Comparison of ENCODE assay signal across 18 cellular contexts in genomic region chr7:92576296-92576695, GRCh38. TPM values are rescaled to one million over a fixed set of nuclear protein-coding genes. Genes with fewer than 3 reads are reported as not detected.
A peak's percentile ranks its signal among the peaks of the same experiment; 100 is the strongest.
DNase-seq lines count a peak whose midpoint lies in the region; ATAC-seq, FAIRE-seq and TF ChIP-seq lines count a peak whose summit lies in the region.
"Had no signal": no experiment of that assay in that cellular context is flagged by ENCODE, and none has a peak within 500 bp of the region (broad histone marks: within the 10 kb centered on the region; RNA-seq: fewer than 3 reads in every experiment).

No MANE protein-coding gene starts in this region.

- H3K27ac ChIP-seq in CD8-positive, alpha-beta T cell (ENCODE audit: low read depth, low read length) = no peak overlapping the region
- H3K27ac ChIP-seq: C4-2B had no signal

- no peaks in the 10 kb centered on the region for H3K9me3 ChIP-seq in CD8-positive, alpha-beta T cell (ENCODE audit: low read length)

- CTCF ChIA-PET in activated CD8-positive, alpha-beta T cell treated with anti-CD3 and anti-CD28 coated beads, Interleukin-2, amount 10 ng/mL, durations not matched to agents 7 days and 5 days (lab: Charles Lee) = interaction anchor here (0.9 to 1.0 kb wide), 2 partner anchors 14 to 16 kb away, joined by 3 read pairs; partner anchors contain the start of gene FAM133B
- CTCF ChIA-PET in activated CD8-positive, alpha-beta T cell treated with anti-CD3 and anti-CD28 coated beads for 36 hours (lab: Charles Lee) = no interaction called here
- CTCF ChIA-PET in CD8-positive, alpha-beta T cell (lab: Charles Lee) = no interaction called here

- peaks cover 43% of the 10 kb centered on the region for H3K36me3 ChIP-seq in CD8-positive, alpha-beta T cell (ENCODE audit: insufficient read depth, low read length)

- peaks cover 3% of the 10 kb centered on the region for H3K4me1 Mint-ChIP-seq in activated CD8-positive, alpha-beta T cell treated with anti-CD3 and anti-CD28 coated beads, Interleukin-2, amount 10 ng/mL, durations not matched to agents 7 days and 5 days (ENCODE audit: low read depth)
- H3K4me1 Mint-ChIP-seq in activated CD8-positive, alpha-beta T cell treated with anti-CD3 and anti-CD28 coated beads for 36 hours (ENCODE audit: low read depth) = peaks cover 4% of the 10 kb centered on the region
- H3K4me1 Mint-ChIP-seq in CD8-positive, alpha-beta T cell (ENCODE audit: low read depth) = peaks cover 17% of the 10 kb centered on the region
- H3K4me1 Mint-ChIP-seq: GM23338 had no signal

- H3K27me3 ChIP-seq in CD8-positive, alpha-beta T cell (ENCODE audit: insufficient read depth, low read length) = no peaks in the 10 kb centered on the region

- H3K27me3 Mint-ChIP-seq in activated CD8-positive, alpha-beta T cell treated with anti-CD3 and anti-CD28 coated beads, Interleukin-2, amount 10 ng/mL, durations not matched to agents 7 days and 5 days (ENCODE audit: low read depth) = no peaks in the 10 kb centered on the region
- no peaks in the 10 kb centered on the region for H3K27me3 Mint-ChIP-seq in activated CD8-positive, alpha-beta T cell treated with anti-CD3 and anti-CD28 coated beads for 36 hours
- no peaks in the 10 kb centered on the region for H3K27me3 Mint-ChIP-seq in CD8-positive, alpha-beta T cell (ENCODE audit: low read depth)
- H3K27me3 Mint-ChIP-seq: CD4-positive, alpha-beta T cell; IgD-negative memory B cell had no signal

- no peak for TF ChIP-seq POLR2A in H54 (IDR thresholded peaks at IDR 0.05; ENCODE audit: low read depth, low read length)

- no peaks in the 10 kb centered on the region for H3K4me1 ChIP-seq in CD8-positive, alpha-beta T cell (ENCODE audit: insufficient read depth, low read length)

- intact Hi-C loops in activated CD8-positive, alpha-beta T cell treated with anti-CD3 and anti-CD28 coated beads for 36 hours (cut with micrococcal nuclease) = no loop called here
- intact Hi-C loops in CD8-positive, alpha-beta T cell (cut with DNase I, micrococcal nuclease) = no loop called here

- no peak for DNase-seq in activated CD8-positive, alpha-beta T cell treated with anti-CD3 and anti-CD28 coated beads, Interleukin-2, amount 10 ng/mL, durations not matched to agents 7 days and 5 days
- DNase-seq in activated CD8-positive, alpha-beta T cell treated with anti-CD3 and anti-CD28 coated beads for 36 hours = no peak
- DNase-seq in CD8-positive, alpha-beta T cell = no peak
- DNase-seq in H54 (ENCODE audit: insufficient read length, low spot score) (no peak), NCI-H82 treated with DMSO at 0.1 percent for 48 hours (lab: John Stamatoyannopoulos, UW; ENCODE audit: unreplicated experiment) (peak; percentile 35), pons (ENCODE audit: low spot score) (no peak), germinal center (ENCODE audit: low spot score) (no peak), AML-193 (lab: John Stamatoyannopoulos, UW) (no peak)
- DNase-seq: 8988T; ACHN; CD4-positive, alpha-beta T cell; H7; KBM-7 had no signal

- ATAC-seq in activated CD8-positive, alpha-beta T cell treated with anti-CD3 and anti-CD28 coated beads, Interleukin-2, amount 10 ng/mL, durations not matched to agents 7 days and 5 days = no peak
- ATAC-seq in activated CD8-positive, alpha-beta T cell treated with anti-CD3 and anti-CD28 coated beads for 36 hours = no peak
- ATAC-seq in CD8-positive, alpha-beta T cell = no peak
- ATAC-seq: GM23338, HCT116, HepG2 had no signal

- no peak for TF ChIP-seq CTCF in activated CD8-positive, alpha-beta T cell treated with anti-CD3 and anti-CD28 coated beads for 36 hours (IDR thresholded peaks at IDR 0.05)
- no peak for TF ChIP-seq CTCF in CD8-positive, alpha-beta T cell (IDR thresholded peaks at IDR 0.05)

- no peak overlapping the region for H3K4me3 ChIP-seq in CD8-positive, alpha-beta T cell (ENCODE audit: low read depth, low read length)
- H3K4me3 ChIP-seq: GM23338 had no signal

- peaks cover 46% of the 10 kb centered on the region for H3K36me3 Mint-ChIP-seq in activated CD8-positive, alpha-beta T cell treated with anti-CD3 and anti-CD28 coated beads, Interleukin-2, amount 10 ng/mL, durations not matched to agents 7 days and 5 days (ENCODE audit: low read depth)
- peaks cover 48% of the 10 kb centered on the region for H3K36me3 Mint-ChIP-seq in activated CD8-positive, alpha-beta T cell treated with anti-CD3 and anti-CD28 coated beads for 36 hours (ENCODE audit: low read depth)
- H3K36me3 Mint-ChIP-seq in CD8-positive, alpha-beta T cell = peaks cover 75% of the 10 kb centered on the region

- no peaks in the 10 kb centered on the region for H3K9me3 Mint-ChIP-seq in activated CD8-positive, alpha-beta T cell treated with anti-CD3 and anti-CD28 coated beads, Interleukin-2, amount 10 ng/mL, durations not matched to agents 7 days and 5 days (ENCODE audit: insufficient read depth)
- H3K9me3 Mint-ChIP-seq in activated CD8-positive, alpha-beta T cell treated with anti-CD3 and anti-CD28 coated beads for 36 hours = no peaks in the 10 kb centered on the region
- no peaks in the 10 kb centered on the region for H3K9me3 Mint-ChIP-seq in CD8-positive, alpha-beta T cell
- H3K9me3 Mint-ChIP-seq: CD4-positive, alpha-beta T cell; GM23338; IgD-negative memory B cell had no signal

- H3K27ac Mint-ChIP-seq in activated CD8-positive, alpha-beta T cell treated with anti-CD3 and anti-CD28 coated beads, Interleukin-2, amount 10 ng/mL, durations not matched to agents 7 days and 5 days = peak overlapping the region; percentile 44
- no peak overlapping the region for H3K27ac Mint-ChIP-seq in activated CD8-positive, alpha-beta T cell treated with anti-CD3 and anti-CD28 coated beads for 36 hours
- peak overlapping the region; percentile 22 for H3K27ac Mint-ChIP-seq in CD8-positive, alpha-beta T cell
- H3K27ac Mint-ChIP-seq: CD4-positive, alpha-beta T cell; GM23338; IgD-negative memory B cell had no signal

- POLR2A ChIA-PET in activated CD8-positive, alpha-beta T cell treated with anti-CD3 and anti-CD28 coated beads, Interleukin-2, amount 10 ng/mL, durations not matched to agents 7 days and 5 days (lab: Charles Lee) = interaction anchor here (0.9 kb wide), 1 partner anchor 14 kb away, joined by 3 read pairs; the partner anchor contains the start of gene FAM133B
- POLR2A ChIA-PET in activated CD8-positive, alpha-beta T cell treated with anti-CD3 and anti-CD28 coated beads for 36 hours (lab: Charles Lee) = interaction anchor here (2.0 kb wide), 1 partner anchor 13 kb away, joined by 7 read pairs; the partner anchor contains the start of gene FAM133B
- POLR2A ChIA-PET in CD8-positive, alpha-beta T cell (lab: Charles Lee) = no interaction called here

- FAIRE-seq in H54 (lab: Jason Lieb, UNC) = peak; percentile 20
- FAIRE-seq: HepG2 had no signal

- no peak overlapping the region for H3K4me3 Mint-ChIP-seq in activated CD8-positive, alpha-beta T cell treated with anti-CD3 and anti-CD28 coated beads, Interleukin-2, amount 10 ng/mL, durations not matched to agents 7 days and 5 days
- no peak overlapping the region for H3K4me3 Mint-ChIP-seq in activated CD8-positive, alpha-beta T cell treated with anti-CD3 and anti-CD28 coated beads for 36 hours
- no peak overlapping the region for H3K4me3 Mint-ChIP-seq in CD8-positive, alpha-beta T cell
- H3K4me3 Mint-ChIP-seq: CD4-positive, alpha-beta T cell; GM23338; IgD-negative memory B cell had no signal

RNA-seq across cellular contexts. Expression of gene FAM133B, which starts 13.9 kb away (rescaled TPM):
- total RNA-seq in activated CD8-positive, alpha-beta T cell treated with anti-CD3 and anti-CD28 coated beads, Interleukin-2, amount 10 ng/mL, durations not matched to agents 7 days and 5 days = 10 to 100 TPM; 31.6 to 32.8 TPM
- 10 to 100 TPM; 27.9 to 30.3 TPM for total RNA-seq in activated CD8-positive, alpha-beta T cell treated with anti-CD3 and anti-CD28 coated beads for 36 hours
- total RNA-seq in CD8-positive, alpha-beta T cell = 10 to 100 TPM; 83.0 to 85.1 TPM

RNA-seq across cellular contexts. Expression of gene RBM48, which starts 47.7 kb away (rescaled TPM):
- 10 to 100 TPM; 14.5 to 15.4 TPM for total RNA-seq in activated CD8-positive, alpha-beta T cell treated with anti-CD3 and anti-CD28 coated beads, Interleukin-2, amount 10 ng/mL, durations not matched to agents 7 days and 5 days
- 10 to 100 TPM; 11.5 to 13.4 TPM for total RNA-seq in activated CD8-positive, alpha-beta T cell treated with anti-CD3 and anti-CD28 coated beads for 36 hours
- total RNA-seq in CD8-positive, alpha-beta T cell = 10 to 100 TPM; 52.7 to 54.6 TPM

RNA-seq across cellular contexts. Expression of gene PEX1, which starts 48.0 kb away (rescaled TPM):
- total RNA-seq in activated CD8-positive, alpha-beta T cell treated with anti-CD3 and anti-CD28 coated beads, Interleukin-2, amount 10 ng/mL, durations not matched to agents 7 days and 5 days = 10 to 100 TPM; 13.6 to 16.8 TPM
- 10 to 100 TPM; 16.6 to 16.9 TPM for total RNA-seq in activated CD8-positive, alpha-beta T cell treated with anti-CD3 and anti-CD28 coated beads for 36 hours
- total RNA-seq in CD8-positive, alpha-beta T cell = 10 to 100 TPM; 17.8 to 18.1 TPM
